2 cellular contexts compared by ENCODE assay signal in the genomic region with DNA sequence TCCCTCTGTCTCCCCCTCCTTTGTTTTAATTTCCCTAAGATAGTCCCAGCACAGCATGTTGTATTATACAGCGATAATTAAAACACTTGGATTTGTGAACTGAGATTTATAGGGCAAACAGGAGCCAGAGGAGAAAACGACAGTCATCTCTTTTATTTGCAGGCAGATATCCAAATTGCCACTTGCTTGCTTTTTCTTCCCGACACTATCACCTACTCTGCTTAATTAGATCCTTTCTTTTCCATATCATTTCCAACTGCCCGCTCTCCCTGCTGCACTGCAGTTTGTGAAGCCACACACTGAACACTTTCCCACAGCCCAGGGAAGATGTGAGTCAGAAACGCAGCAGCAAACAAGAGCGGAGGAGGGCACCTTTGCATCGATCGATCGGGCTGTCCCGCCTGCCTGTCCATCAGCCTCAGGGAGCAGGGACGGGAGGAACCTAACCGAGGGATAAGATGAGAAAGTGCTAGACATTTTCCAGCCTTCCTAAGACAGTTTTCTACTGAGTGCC.
TF ChIP-seq lines count a peak whose summit lies in the region.

No MANE protein-coding gene starts in this region.

TF ChIP-seq in A549, 52 proteins besides CTCF, POLR2A, EP300 and RAD21 (continued from another document):
- no peak for TF ChIP-seq E2F6 (IDR thresholded peaks at IDR 0.05; ENCODE audit: borderline replicate concordance, low read depth)
- no peak for TF ChIP-seq JUNB (IDR thresholded peaks at IDR 0.05)
- no peak for TF ChIP-seq RNF2 (IDR thresholded peaks at IDR 0.05; ENCODE audit: borderline replicate concordance, low read depth)

TF ChIP-seq in HEK293, 187 proteins besides CTCF, POLR2A, EP300 and RAD21 (continued from another document and continues in another):
- TF ChIP-seq, protein P1, sequence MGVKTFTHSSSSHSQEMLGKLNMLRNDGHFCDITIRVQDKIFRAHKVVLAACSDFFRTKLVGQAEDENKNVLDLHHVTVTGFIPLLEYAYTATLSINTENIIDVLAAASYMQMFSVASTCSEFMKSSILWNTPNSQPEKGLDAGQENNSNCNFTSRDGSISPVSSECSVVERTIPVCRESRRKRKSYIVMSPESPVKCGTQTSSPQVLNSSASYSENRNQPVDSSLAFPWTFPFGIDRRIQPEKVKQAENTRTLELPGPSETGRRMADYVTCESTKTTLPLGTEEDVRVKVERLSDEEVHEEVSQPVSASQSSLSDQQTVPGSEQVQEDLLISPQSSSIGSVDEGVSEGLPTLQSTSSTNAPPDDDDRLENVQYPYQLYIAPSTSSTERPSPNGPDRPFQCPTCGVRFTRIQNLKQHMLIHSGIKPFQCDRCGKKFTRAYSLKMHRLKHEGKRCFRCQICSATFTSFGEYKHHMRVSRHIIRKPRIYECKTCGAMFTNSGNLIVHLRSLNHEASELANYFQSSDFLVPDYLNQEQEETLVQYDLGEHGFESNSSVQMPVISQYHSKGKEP (tag by site-specific recombination; IDR thresholded peaks at IDR 0.05): peak; percentile 30; the same call in 1 of the 2 replicates
- TF ChIP-seq SETDB1 (IDR thresholded peaks at IDR 0.05; ENCODE audit: insufficient read length, low read length) (no peak), ZNF155 (tag by site-specific recombination; IDR thresholded peaks at IDR 0.05) (no peak), ZNF18 (tag by site-specific recombination; IDR thresholded peaks at IDR 0.05) (no peak), FEZF1 (tag by site-specific recombination; IDR thresholded peaks at IDR 0.05) (peak; percentile 42; the same call in 1 of the 2 replicates), BCL11B (tag by site-specific recombination; IDR thresholded peaks at IDR 0.05; ENCODE audit: low read depth) (no peak), ZNF843 (tag by site-specific recombination; IDR thresholded peaks at IDR 0.05) (no peak; the same call in 1 of the 2 replicates), IKZF3 (tag by site-specific recombination; IDR thresholded peaks at IDR 0.05) (no peak), KLF9 (tag by site-specific recombination; IDR thresholded peaks at IDR 0.05; ENCODE audit: low read depth) (no peak), ZNF776 (tag by site-specific recombination; IDR thresholded peaks at IDR 0.05; ENCODE audit: borderline replicate concordance) (no peak), ZNF132 (tag by site-specific recombination; IDR thresholded peaks at IDR 0.05; ENCODE audit: borderline replicate concordance) (no peak), MZF1 (tag by site-specific recombination; IDR thresholded peaks at IDR 0.05; ENCODE audit: borderline replicate concordance) (no peak), RBAK (tag by site-specific recombination; IDR thresholded peaks at IDR 0.05) (no peak), ZIC2 (tag by site-specific recombination; IDR thresholded peaks at IDR 0.05) (peak; percentile 82), PBX3 (CRISPR knock-in tag; IDR thresholded peaks at IDR 0.05) (no peak), ZNF362 (tag by site-specific recombination; IDR thresholded peaks at IDR 0.05) (no peak), ZNF114 (tag by site-specific recombination; IDR thresholded peaks at IDR 0.05) (no peak), ZNF16 (tag by site-specific recombination; IDR thresholded peaks at IDR 0.05; ENCODE audit: low read depth) (no peak), PRDM4 (tag by site-specific recombination; IDR thresholded peaks at IDR 0.05) (no peak), ZNF510 (tag by site-specific recombination; IDR thresholded peaks at IDR 0.05; ENCODE audit: insufficient replicate concordance) (no peak), ZNF548 (tag by site-specific recombination; IDR thresholded peaks at IDR 0.05) (no peak), GFI1B (tag by site-specific recombination; IDR thresholded peaks at IDR 0.05) (peak; percentile 65; the same call in 1 of the 2 replicates), INSM2 (tag by site-specific recombination; IDR thresholded peaks at IDR 0.05) (no peak), ZBTB8A (tag by site-specific recombination; IDR thresholded peaks at IDR 0.05) (no peak), AEBP2 (tag by site-specific recombination; IDR thresholded peaks at IDR 0.05; ENCODE audit: borderline replicate concordance) (no peak)
- TF ChIP-seq, protein P2, sequence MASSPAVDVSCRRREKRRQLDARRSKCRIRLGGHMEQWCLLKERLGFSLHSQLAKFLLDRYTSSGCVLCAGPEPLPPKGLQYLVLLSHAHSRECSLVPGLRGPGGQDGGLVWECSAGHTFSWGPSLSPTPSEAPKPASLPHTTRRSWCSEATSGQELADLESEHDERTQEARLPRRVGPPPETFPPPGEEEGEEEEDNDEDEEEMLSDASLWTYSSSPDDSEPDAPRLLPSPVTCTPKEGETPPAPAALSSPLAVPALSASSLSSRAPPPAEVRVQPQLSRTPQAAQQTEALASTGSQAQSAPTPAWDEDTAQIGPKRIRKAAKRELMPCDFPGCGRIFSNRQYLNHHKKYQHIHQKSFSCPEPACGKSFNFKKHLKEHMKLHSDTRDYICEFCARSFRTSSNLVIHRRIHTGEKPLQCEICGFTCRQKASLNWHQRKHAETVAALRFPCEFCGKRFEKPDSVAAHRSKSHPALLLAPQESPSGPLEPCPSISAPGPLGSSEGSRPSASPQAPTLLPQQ (tag by site-specific recombination; IDR thresholded peaks at IDR 0.05): no peak
- TF ChIP-seq, protein P3, sequence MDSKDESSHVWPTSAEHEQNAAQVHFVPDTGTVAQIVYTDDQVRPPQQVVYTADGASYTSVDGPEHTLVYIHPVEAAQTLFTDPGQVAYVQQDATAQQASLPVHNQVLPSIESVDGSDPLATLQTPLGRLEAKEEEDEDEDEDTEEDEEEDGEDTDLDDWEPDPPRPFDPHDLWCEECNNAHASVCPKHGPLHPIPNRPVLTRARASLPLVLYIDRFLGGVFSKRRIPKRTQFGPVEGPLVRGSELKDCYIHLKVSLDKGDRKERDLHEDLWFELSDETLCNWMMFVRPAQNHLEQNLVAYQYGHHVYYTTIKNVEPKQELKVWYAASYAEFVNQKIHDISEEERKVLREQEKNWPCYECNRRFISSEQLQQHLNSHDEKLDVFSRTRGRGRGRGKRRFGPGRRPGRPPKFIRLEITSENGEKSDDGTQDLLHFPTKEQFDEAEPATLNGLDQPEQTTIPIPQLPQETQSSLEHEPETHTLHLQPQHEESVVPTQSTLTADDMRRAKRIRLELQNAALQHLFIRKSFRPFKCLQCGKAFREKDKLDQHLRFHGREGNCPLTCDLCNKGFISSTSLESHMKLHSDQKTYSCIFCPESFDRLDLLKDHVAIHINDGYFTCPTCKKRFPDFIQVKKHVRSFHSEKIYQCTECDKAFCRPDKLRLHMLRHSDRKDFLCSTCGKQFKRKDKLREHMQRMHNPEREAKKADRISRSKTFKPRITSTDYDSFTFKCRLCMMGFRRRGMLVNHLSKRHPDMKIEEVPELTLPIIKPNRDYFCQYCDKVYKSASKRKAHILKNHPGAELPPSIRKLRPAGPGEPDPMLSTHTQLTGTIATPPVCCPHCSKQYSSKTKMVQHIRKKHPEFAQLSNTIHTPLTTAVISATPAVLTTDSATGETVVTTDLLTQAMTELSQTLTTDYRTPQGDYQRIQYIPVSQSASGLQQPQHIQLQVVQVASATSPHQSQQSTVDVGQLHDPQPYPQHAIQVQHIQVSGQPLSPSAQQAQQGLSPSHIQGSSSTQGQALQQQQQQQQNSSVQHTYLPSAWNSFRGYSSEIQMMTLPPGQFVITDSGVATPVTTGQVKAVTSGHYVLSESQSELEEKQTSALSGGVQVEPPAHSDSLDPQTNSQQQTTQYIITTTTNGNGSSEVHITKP (tag by site-specific recombination; IDR thresholded peaks at IDR 0.05): peak; percentile 48
- TF ChIP-seq, protein P4, sequence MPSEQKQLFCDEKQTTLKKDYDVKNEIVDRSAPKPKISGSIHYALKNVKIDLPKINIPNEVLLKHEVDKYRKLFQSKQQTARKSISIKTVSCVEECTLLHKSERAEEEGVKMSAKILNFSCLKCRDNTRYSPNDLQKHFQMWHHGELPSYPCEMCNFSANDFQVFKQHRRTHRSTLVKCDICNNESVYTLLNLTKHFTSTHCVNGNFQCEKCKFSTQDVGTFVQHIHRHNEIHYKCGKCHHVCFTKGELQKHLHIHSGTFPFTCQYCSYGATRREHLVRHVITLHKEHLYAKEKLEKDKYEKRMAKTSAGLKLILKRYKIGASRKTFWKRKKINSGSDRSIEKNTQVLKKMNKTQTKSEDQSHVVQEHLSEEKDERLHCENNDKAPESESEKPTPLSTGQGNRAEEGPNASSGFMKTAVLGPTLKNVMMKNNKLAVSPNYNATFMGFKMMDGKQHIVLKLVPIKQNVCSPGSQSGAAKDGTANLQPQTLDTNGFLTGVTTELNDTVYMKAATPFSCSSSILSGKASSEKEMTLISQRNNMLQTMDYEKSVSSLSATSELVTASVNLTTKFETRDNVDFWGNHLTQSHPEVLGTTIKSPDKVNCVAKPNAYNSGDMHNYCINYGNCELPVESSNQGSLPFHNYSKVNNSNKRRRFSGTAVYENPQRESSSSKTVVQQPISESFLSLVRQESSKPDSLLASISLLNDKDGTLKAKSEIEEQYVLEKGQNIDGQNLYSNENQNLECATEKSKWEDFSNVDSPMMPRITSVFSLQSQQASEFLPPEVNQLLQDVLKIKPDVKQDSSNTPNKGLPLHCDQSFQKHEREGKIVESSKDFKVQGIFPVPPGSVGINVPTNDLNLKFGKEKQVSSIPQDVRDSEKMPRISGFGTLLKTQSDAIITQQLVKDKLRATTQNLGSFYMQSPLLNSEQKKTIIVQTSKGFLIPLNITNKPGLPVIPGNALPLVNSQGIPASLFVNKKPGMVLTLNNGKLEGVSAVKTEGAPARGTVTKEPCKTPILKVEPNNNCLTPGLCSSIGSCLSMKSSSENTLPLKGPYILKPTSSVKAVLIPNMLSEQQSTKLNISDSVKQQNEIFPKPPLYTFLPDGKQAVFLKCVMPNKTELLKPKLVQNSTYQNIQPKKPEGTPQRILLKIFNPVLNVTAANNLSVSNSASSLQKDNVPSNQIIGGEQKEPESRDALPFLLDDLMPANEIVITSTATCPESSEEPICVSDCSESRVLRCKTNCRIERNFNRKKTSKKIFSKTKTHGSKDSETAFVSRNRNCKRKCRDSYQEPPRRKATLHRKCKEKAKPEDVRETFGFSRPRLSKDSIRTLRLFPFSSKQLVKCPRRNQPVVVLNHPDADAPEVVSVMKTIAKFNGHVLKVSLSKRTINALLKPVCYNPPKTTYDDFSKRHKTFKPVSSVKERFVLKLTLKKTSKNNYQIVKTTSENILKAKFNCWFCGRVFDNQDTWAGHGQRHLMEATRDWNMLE (tag by site-specific recombination; conservative IDR thresholded peaks at IDR 0.05; ENCODE audit: low read depth): no peak
